Comparison of ENCODE assay signal across 13 cellular contexts in the genomic region with DNA sequence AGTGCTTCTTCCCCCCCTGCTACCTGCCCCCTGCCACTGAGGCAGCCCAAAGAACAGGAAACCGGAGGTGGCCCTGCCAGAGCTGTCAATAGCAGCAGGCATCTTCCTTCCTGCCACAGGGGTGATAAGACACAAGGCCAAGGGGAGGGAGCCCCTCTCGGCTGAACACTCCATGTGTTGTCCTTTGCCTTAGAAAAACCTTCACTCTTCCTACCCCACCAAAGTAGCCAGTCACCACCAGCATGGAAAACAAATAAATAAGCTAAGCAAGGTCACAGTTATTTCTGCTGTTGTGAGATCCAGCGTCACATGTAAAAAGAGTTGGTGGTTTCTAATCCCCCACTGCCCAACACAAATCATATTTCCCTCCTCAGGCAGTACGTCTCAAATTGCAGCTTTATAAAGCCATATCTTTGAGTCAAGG.
DNase-seq lines count a peak whose midpoint lies in the region; ATAC-seq, FAIRE-seq and TF ChIP-seq lines count a peak whose summit lies in the region.
"Had no signal": no experiment of that assay in that cellular context is flagged by ENCODE, and none has a peak within 500 bp of the region (broad histone marks: within the 10 kb centered on the region; RNA-seq: fewer than 3 reads in every experiment).

No MANE protein-coding gene starts in this region.

- DNase-seq in A549 (ENCODE audit: low read depth in 1 of 2, low spot score in 1 of 2): no peak
- DNase-seq in GM12878 (ENCODE audit: low read depth, low spot score): no peak
- no peak for DNase-seq in mesothelial cell of epicardium (ENCODE audit: low spot score in 2 of 2, unreplicated experiment in 2 of 2)
- no peak for DNase-seq in NCI-H510A (lab: John Stamatoyannopoulos, UW)
- DNase-seq: amniotic stem cell, NCI-H187 treated with DMSO at 0.1 percent for 48 hours, T-helper 9 cell had no signal

- no peaks in the 10 kb centered on the region for H4K20me1 ChIP-seq in GM12878 (ENCODE audit: control insufficient read depth, insufficient read depth)

- WGBS in A549 (ENCODE audit: missing lambda C conversion rate): 78% methylated on average over 3 of the region's 4 CpGs
- WGBS in GM12878 (ENCODE audit: insufficient coverage, insufficient replicate concordance, low lambda C conversion rate, missing lambda C conversion rate): 10% methylated on average over 4 of the region's 4 CpGs

- TF ChIP-seq EP300 in A549 (IDR thresholded peaks at IDR 0.05) (no peak), GM12878 (IDR thresholded peaks at IDR 0.05; ENCODE audit: borderline replicate concordance in 1 of 2, control insufficient read depth in 1 of 2, low read depth in 2 of 2, low read length in 2 of 2) (no peak)

- SMC1A ChIA-PET in GM12878 (lab: Charles Lee; ENCODE audit: uncharacterized antibody, unreplicated experiment): interaction anchor here (0.6 to 1.4 kb wide), 9 partner anchors 9 to 275 kb away, joined by 3 to 7 read pairs (median 4); no protein-coding TSS in a partner anchor

- no peak for ATAC-seq in A549
- ATAC-seq in HG02610 (IDR thresholded peaks at IDR 0.05; ENCODE audit: unreplicated experiment): peak; percentile 16
- ATAC-seq in GM12878: peak; percentile 59
- ATAC-seq in GM19395 (IDR thresholded peaks at IDR 0.05; ENCODE audit: unreplicated experiment): no peak
- no peak for ATAC-seq in HG02840 (IDR thresholded peaks at IDR 0.05; ENCODE audit: low FRiP score, unreplicated experiment)
- ATAC-seq in GM18909 (IDR thresholded peaks at IDR 0.05; ENCODE audit: poor library complexity, unreplicated experiment): no peak

- intact Hi-C loops in GM12878 (cut with micrococcal nuclease; ENCODE audit: unreplicated experiment): no loop called here

- no peaks in the 10 kb centered on the region for H3K79me2 ChIP-seq in GM12878 (ENCODE audit: control insufficient read depth, insufficient read depth, low read length)

- no TSS peak for BruUV-seq in GM12878 (replicated peaks; lab: Mats Ljungman, UMichigan)

- H3K4me3 Mint-ChIP-seq in mesothelial cell of epicardium: no peak overlapping the region

- no peaks in the 10 kb centered on the region for H3K27me3 Mint-ChIP-seq in mesothelial cell of epicardium (ENCODE audit: low read depth)

- TF ChIP-seq RAD21 in A549 (conservative IDR thresholded peaks at IDR 0.05 in 1 of 2, IDR thresholded peaks at IDR 0.05 in 1 of 2) (no peak), GM12878 (IDR thresholded peaks at IDR 0.05; ENCODE audit: insufficient read depth, low read depth, low read length) (no peak)

- no peak for TF ChIP-seq POLR2A in A549 (IDR thresholded peaks at IDR 0.05; ENCODE audit: low read length)
- no peak for TF ChIP-seq POLR2A in GM12878 (IDR thresholded peaks at IDR 0.05; ENCODE audit: low read depth, low read length)

- H3K27ac Mint-ChIP-seq in mesothelial cell of epicardium: peak overlapping the region; percentile 7

- peak overlapping the region; percentile 64 to 74 for H3K27ac ChIP-seq in A549
- H3K27ac ChIP-seq in GM12878 (ENCODE audit: control insufficient read depth, insufficient read depth): no peak overlapping the region
- H3K27ac ChIP-seq: prostate gland had no signal

- RAD21 ChIA-PET in GM12878 (lab: Charles Lee; ENCODE audit: unreplicated experiment): interaction anchor here (0.8 to 1.6 kb wide), 7 partner anchors 9 to 300 kb away, joined by 3 to 5 read pairs (median 3); no protein-coding TSS in a partner anchor

- TF ChIP-seq CTCF in A549 (IDR thresholded peaks at IDR 0.05) (no peak), GM12878 (IDR thresholded peaks at IDR 0.05 in 2 of 3, conservative IDR thresholded peaks at IDR 0.05 in 1 of 3; ENCODE audit: control insufficient read depth in 2 of 3, extremely low read depth in 1 of 3, insufficient read depth in 1 of 3, low read depth in 3 of 3, low read length in 3 of 3) (no peak), mesothelial cell of epicardium (IDR thresholded peaks at IDR 0.05; ENCODE audit: unreplicated experiment) (no peak)

- H3K9ac ChIP-seq in GM12878 (ENCODE audit: control insufficient read depth, insufficient read depth, low read length): no peak overlapping the region

- H2AFZ ChIP-seq in GM12878 (ENCODE audit: control insufficient read depth, low read depth, low read length): no peak overlapping the region

- POLR2A ChIA-PET in A549 (lab: Yijun Ruan, JAX): no interaction called here
- POLR2A ChIA-PET in GM12878 (lab: Charles Lee): interaction anchor here (0.6 to 1.8 kb wide), 4 partner anchors 8 to 274 kb away, joined by 3 to 4 read pairs (median 3); no protein-coding TSS in a partner anchor

- H3K9me3 Mint-ChIP-seq in mesothelial cell of epicardium: peaks cover 6% of the 10 kb centered on the region

- in situ Hi-C loops in GM12878 (cut with MboI): no loop called here

- no peak overlapping the region for H3K4me3 ChIP-seq in A549
- H3K4me3 ChIP-seq in GM12878: no peak overlapping the region
- H3K4me3 ChIP-seq: prostate gland had no signal

- H3K36me3 ChIP-seq in GM12878 (ENCODE audit: control insufficient read depth in 2 of 2, insufficient read depth in 2 of 2, low read length in 1 of 2): no peaks in the 10 kb centered on the region
- H3K36me3 ChIP-seq: prostate gland had no signal

- FAIRE-seq in A549 (lab: Jason Lieb, UNC) (no peak), GM12878 (lab: Jason Lieb, UNC) (no peak)
- FAIRE-seq: urothelium cell line had no signal

- H3K4me2 ChIP-seq in A549: peak overlapping the region; percentile 53
- H3K4me2 ChIP-seq in GM12878 (ENCODE audit: control insufficient read depth, insufficient read depth): no peak overlapping the region

- peaks cover 19% of the 10 kb centered on the region for H3K4me1 Mint-ChIP-seq in mesothelial cell of epicardium

- H3K4me1 ChIP-seq in A549 (peaks cover 32% of the 10 kb centered on the region), GM12878 (ENCODE audit: control insufficient read depth, insufficient read depth, low read length) (no peaks in the 10 kb centered on the region)
- H3K4me1 ChIP-seq: prostate gland had no signal

- CTCF ChIA-PET in A549 (lab: Yijun Ruan, JAX): no interaction called here
- CTCF ChIA-PET in GM12878 (lab: Yijun Ruan, JAX): interaction anchor here (0.6 to 1.1 kb wide), 4 partner anchors 11 to 229 kb away, joined by 3 read pairs; no protein-coding TSS in a partner anchor

- H3K9me3 ChIP-seq in A549: no peaks in the 10 kb centered on the region
- H3K9me3 ChIP-seq in GM12878 (replicated peaks; ENCODE audit: control insufficient read depth, insufficient read depth, low read length): no peaks in the 10 kb centered on the region
- H3K9me3 ChIP-seq: prostate gland had no signal

- no peaks in the 10 kb centered on the region for H3K27me3 ChIP-seq in GM12878 (replicated peaks in 1 of 2; ENCODE audit: control insufficient read depth in 2 of 2, insufficient read depth in 2 of 2, low read length in 1 of 2)

- H3K36me3 Mint-ChIP-seq in mesothelial cell of epicardium: no peaks in the 10 kb centered on the region

TF ChIP-seq in A549, 52 proteins besides CTCF, POLR2A, EP300 and RAD21 (continues in another document):
- TF ChIP-seq HOXB5 (CRISPR knock-in tag; IDR thresholded peaks at IDR 0.05) (no peak), ZSCAN20 (CRISPR knock-in tag; IDR thresholded peaks at IDR 0.05) (no peak), JUN (IDR thresholded peaks at IDR 0.05) (no peak), ZFP36 (IDR thresholded peaks at IDR 0.05; ENCODE audit: borderline replicate concordance, partially characterized antibody) (no peak), RNF2 (IDR thresholded peaks at IDR 0.05; ENCODE audit: borderline replicate concordance, low read depth) (no peak), KDM5A (IDR thresholded peaks at IDR 0.05) (no peak), PHF8 (IDR thresholded peaks at IDR 0.05; ENCODE audit: borderline replicate concordance, low read depth) (no peak), ZC3H11A (IDR thresholded peaks at IDR 0.05) (no peak), MAFK (IDR thresholded peaks at IDR 0.05; ENCODE audit: partially characterized antibody) (no peak), CEBPB (IDR thresholded peaks at IDR 0.05) (no peak), CBX8 (IDR thresholded peaks at IDR 0.05) (no peak), ESRRA (IDR thresholded peaks at IDR 0.05; ENCODE audit: borderline replicate concordance, low read length) (no peak)
- TF ChIP-seq, protein P1, sequence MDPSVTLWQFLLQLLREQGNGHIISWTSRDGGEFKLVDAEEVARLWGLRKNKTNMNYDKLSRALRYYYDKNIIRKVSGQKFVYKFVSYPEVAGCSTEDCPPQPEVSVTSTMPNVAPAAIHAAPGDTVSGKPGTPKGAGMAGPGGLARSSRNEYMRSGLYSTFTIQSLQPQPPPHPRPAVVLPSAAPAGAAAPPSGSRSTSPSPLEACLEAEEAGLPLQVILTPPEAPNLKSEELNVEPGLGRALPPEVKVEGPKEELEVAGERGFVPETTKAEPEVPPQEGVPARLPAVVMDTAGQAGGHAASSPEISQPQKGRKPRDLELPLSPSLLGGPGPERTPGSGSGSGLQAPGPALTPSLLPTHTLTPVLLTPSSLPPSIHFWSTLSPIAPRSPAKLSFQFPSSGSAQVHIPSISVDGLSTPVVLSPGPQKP (IDR thresholded peaks at IDR 0.05; ENCODE audit: low read depth, low read length): no peak

TF ChIP-seq in GM12878, 131 proteins besides CTCF, POLR2A, EP300 and RAD21 (continues in another document):
- no peak for TF ChIP-seq ESRRA (IDR thresholded peaks at IDR 0.05; ENCODE audit: low read length)

Comparison
In these comparisons a context has a peak if more than half of its experiments do, and no peak if none do; other contexts are left out.
1. ATAC-seq: peak in HG02610 (single experiment) and GM12878 (single experiment); none in A549 (0 of 2), GM19395 (single experiment), HG02840 (single experiment) and GM18909 (single experiment).